Comparison of ENCODE assay signal across 12 cellular contexts in the genomic region with DNA sequence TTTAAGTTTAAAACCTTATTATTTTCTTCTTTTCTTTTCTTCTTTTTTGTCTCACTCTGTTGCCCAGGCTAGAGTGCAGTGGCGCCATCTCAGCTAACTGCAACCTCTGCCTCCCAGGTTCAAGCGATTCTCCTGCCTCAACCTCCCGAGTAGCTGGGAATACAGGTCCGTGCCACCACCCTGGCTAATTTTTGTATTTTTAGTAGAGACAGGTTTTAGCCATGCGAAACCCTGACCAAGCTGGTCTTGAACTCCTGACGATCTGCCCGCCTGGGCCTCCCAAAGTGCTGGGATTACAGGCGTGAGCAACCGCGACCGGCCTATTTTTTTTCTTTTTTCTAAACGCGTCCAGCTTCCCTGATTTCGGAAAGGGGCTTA. TPM values are rescaled to one million over a fixed set of nuclear protein-coding genes. Genes with fewer than 3 reads are reported as not detected.
A peak's percentile ranks its signal among the peaks of the same experiment; 100 is the strongest.
DNase-seq lines count a peak whose midpoint lies in the region; FAIRE-seq and TF ChIP-seq lines count a peak whose summit lies in the region.
"Not testable (repeated sequence)": the region's sequence is repeated elsewhere in the genome, so short reads cannot be mapped to it uniquely, and the experiment has no call there.
"Had no signal": no experiment of that assay in that cellular context is flagged by ENCODE, and none has a peak within 500 bp of the region (broad histone marks: within the 10 kb centered on the region; RNA-seq: fewer than 3 reads in every experiment).

No MANE protein-coding gene starts in this region.

- H4K8ac ChIP-seq in mesendoderm (ENCODE audit: low read depth, low read length); neuronal stem cell (ENCODE audit: low read depth, low read length): not testable (repeated sequence)

- H3K18ac ChIP-seq in mesendoderm (ENCODE audit: low read length); neuronal stem cell (ENCODE audit: low read length): not testable (repeated sequence)

- no CpG with 5 or more reads among the region's 14 CpGs for WGBS in mesendoderm (ENCODE audit: extremely low coverage, insufficient coverage, low lambda C conversion rate)
- WGBS in neuronal stem cell (ENCODE audit: extremely low coverage in 2 of 2, insufficient read length in 2 of 2, insufficient replicate concordance in 1 of 2), 2 donors, result no CpG with 5 or more reads among the region's 14 CpGs

- not testable (repeated sequence) for H3K4ac ChIP-seq in mesendoderm (ENCODE audit: low read depth, low read length); neuronal stem cell (ENCODE audit: low read length)

- H3K4me3 ChIP-seq in HUES6 (ENCODE audit: low read depth, low read length) (peak overlapping the region; percentile 65), left ventricle myocardium inferior (peak overlapping the region; percentile 17), iPS-18a (ENCODE audit: low read length) (peak overlapping the region; percentile 49)
- not testable (repeated sequence) for H3K4me3 ChIP-seq in astrocyte (ENCODE audit: insufficient read depth, low read depth, low read length); mesendoderm (ENCODE audit: low read length); neuronal stem cell (ENCODE audit: low read length in 2 of 2)

- H3K27ac ChIP-seq in HUES6 (ENCODE audit: low read depth, low read length); astrocyte (ENCODE audit: low read depth, low read length); left ventricle myocardium inferior (replicated peaks); iPS-18a (ENCODE audit: low read length); mesendoderm (ENCODE audit: low read depth, low read length); neuronal stem cell (replicated peaks; ENCODE audit: low read length): not testable (repeated sequence)

- not testable (repeated sequence) for H2BK120ac ChIP-seq in mesendoderm (ENCODE audit: low read depth, low read length); neuronal stem cell (ENCODE audit: low read depth, low read length)

- not testable (repeated sequence) for H2BK5ac ChIP-seq in mesendoderm (ENCODE audit: low read length); neuronal stem cell (ENCODE audit: low read length)

- not testable (repeated sequence) for H3K4me1 Mint-ChIP-seq in astrocyte (ENCODE audit: low read depth, unreplicated experiment)

- H2AFZ ChIP-seq in astrocyte (ENCODE audit: low read depth, low read length), result not testable (repeated sequence)
- H2AFZ ChIP-seq in neuronal stem cell (ENCODE audit: low read length), result peak overlapping the region; percentile 75

- FAIRE-seq in astrocyte (lab: Jason Lieb, UNC), result not testable (repeated sequence)

- H2BK12ac ChIP-seq in neuronal stem cell (ENCODE audit: low read length), result not testable (repeated sequence)

- TF ChIP-seq CTCF in astrocyte (IDR thresholded peaks at IDR 0.05; ENCODE audit: insufficient read depth, low read depth, low read length); left ventricle myocardium inferior (IDR thresholded peaks at IDR 0.05; ENCODE audit: borderline replicate concordance): not testable (repeated sequence)

- not testable (repeated sequence) for H3K79me1 ChIP-seq in mesendoderm (ENCODE audit: low read length); neuronal stem cell (ENCODE audit: low read depth, low read length)

- H3K14ac ChIP-seq in neuronal stem cell (ENCODE audit: low read length), result not testable (repeated sequence)

- not testable (repeated sequence) for DNase-seq in astrocyte (ENCODE audit: low read depth); left ventricle myocardium inferior; neuronal stem cell (ENCODE audit: low spot score)
- peak; percentile 10 for DNase-seq in mesendoderm

- not testable (repeated sequence) for H4K91ac ChIP-seq in neuronal stem cell (ENCODE audit: low read depth, low read length, poor library complexity)

- H3K27ac Mint-ChIP-seq in astrocyte (ENCODE audit: unreplicated experiment), result peak overlapping the region; percentile 2

- H3K9me3 Mint-ChIP-seq in astrocyte (ENCODE audit: unreplicated experiment), result not testable (repeated sequence)

- H2AK5ac ChIP-seq in mesendoderm (ENCODE audit: low read length); neuronal stem cell (ENCODE audit: low read depth, low read length): not testable (repeated sequence)

- H3K23ac ChIP-seq in mesendoderm (ENCODE audit: low read length); neuronal stem cell (ENCODE audit: low read depth, low read length, poor library complexity): not testable (repeated sequence)

- H4K5ac ChIP-seq in mesendoderm (ENCODE audit: low read length), result not testable (repeated sequence)

- H3K4me3 Mint-ChIP-seq in astrocyte (ENCODE audit: unreplicated experiment), result not testable (repeated sequence)

- intact Hi-C loops in left ventricle myocardium inferior (cut with micrococcal nuclease), result not testable (repeated sequence)

- not testable (repeated sequence) for H3K9me3 ChIP-seq in HUES6 (ENCODE audit: control insufficient read depth, insufficient read depth, low read depth, low read length); astrocyte (ENCODE audit: insufficient read depth, low read depth, low read length); left ventricle myocardium inferior (replicated peaks); iPS-18a (ENCODE audit: control insufficient read depth, low read depth, low read length); neuronal stem cell (replicated peaks in 1 of 2; ENCODE audit: control insufficient read depth in 2 of 2, insufficient read depth in 1 of 2, low read depth in 1 of 2, low read length in 2 of 2)

- not testable (repeated sequence) for H3K4me1 ChIP-seq in HUES6 (ENCODE audit: control insufficient read depth, insufficient read depth, low read length); astrocyte (ENCODE audit: insufficient read depth, low read length); iPS-18a (ENCODE audit: control insufficient read depth, low read depth, low read length); mesendoderm (ENCODE audit: control insufficient read depth, low read depth, low read length); neuronal stem cell (ENCODE audit: control insufficient read depth in 2 of 2, insufficient read depth in 1 of 2, low read depth in 1 of 2, low read length in 2 of 2)
- peaks cover 39% of the 10 kb centered on the region for H3K4me1 ChIP-seq in left ventricle myocardium inferior

- not testable (repeated sequence) for H2BK15ac ChIP-seq in mesendoderm (replicated peaks; ENCODE audit: low read depth); neuronal stem cell (ENCODE audit: low read length)

- H4K20me1 ChIP-seq in astrocyte (ENCODE audit: insufficient read depth, low read length), result not testable (repeated sequence)

- not testable (repeated sequence) for H3K9ac ChIP-seq in HUES6 (ENCODE audit: low read length); astrocyte (ENCODE audit: low read length); iPS-18a (ENCODE audit: low read length); mesendoderm (ENCODE audit: low read length); neuronal stem cell (ENCODE audit: low read depth, low read length, poor library complexity)

- H3K27me3 ChIP-seq in HUES6 (ENCODE audit: control insufficient read depth, insufficient read depth, low read length) (peaks cover 88% of the 10 kb centered on the region), astrocyte (ENCODE audit: insufficient read depth, low read length) (peaks cover 70% of the 10 kb centered on the region), left ventricle myocardium inferior (ENCODE audit: low read depth) (peaks cover 97% of the 10 kb centered on the region), iPS-18a (ENCODE audit: control insufficient read depth, insufficient read depth, low read length) (peaks cover 82% of the 10 kb centered on the region), mesendoderm (ENCODE audit: insufficient read depth, low read length, poor library complexity) (peaks cover 24% of the 10 kb centered on the region), neuronal stem cell (ENCODE audit: control insufficient read depth in 3 of 3, insufficient read depth in 3 of 3, low read depth in 1 of 3, low read length in 3 of 3) (peaks cover 36 to 88% (median 52%) of the 10 kb centered on the region in 3 experiments)

- not testable (repeated sequence) for H3K36me3 Mint-ChIP-seq in astrocyte (ENCODE audit: low read depth, unreplicated experiment)

- peaks cover 67% of the 10 kb centered on the region for H3K27me3 Mint-ChIP-seq in astrocyte (ENCODE audit: low read depth, unreplicated experiment)

- H3K79me2 ChIP-seq in astrocyte (ENCODE audit: insufficient read depth, low read length); mesendoderm (ENCODE audit: control insufficient read depth, insufficient read depth, low read length): not testable (repeated sequence)

- not testable (repeated sequence) for H3K56ac ChIP-seq in mesendoderm (ENCODE audit: low read length)

- not testable (repeated sequence) for H3K36me3 ChIP-seq in HUES6 (ENCODE audit: control insufficient read depth, insufficient read depth, low read length); astrocyte (ENCODE audit: insufficient read depth, low read length); left ventricle myocardium inferior; iPS-18a (ENCODE audit: control insufficient read depth, low read depth, low read length); mesendoderm (ENCODE audit: control insufficient read depth, insufficient read depth, low read length); neuronal stem cell (replicated peaks in 1 of 2; ENCODE audit: control insufficient read depth in 2 of 2, insufficient read depth in 2 of 2, low read length in 2 of 2)

- peak overlapping the region; percentile 52 for H3K4me2 ChIP-seq in astrocyte (ENCODE audit: low read length)
- H3K4me2 ChIP-seq in mesendoderm (ENCODE audit: low read length), result peak overlapping the region; percentile 77
- H3K4me2 ChIP-seq in neuronal stem cell (ENCODE audit: insufficient read depth, low read length, poor library complexity, severe bottlenecking), result not testable (repeated sequence)

RNA-seq across cellular contexts. Expression of gene GCM2, which starts 0.4 kb away (rescaled TPM):
- total RNA-seq in astrocyte (not detected in 2 replicates), left ventricle myocardium inferior (not detected)
- 0.06 TPM for polyA plus RNA-seq in mesendoderm (2013, experiment 1 of 2)
- polyA plus RNA-seq in mesendoderm (2013, experiment 2 of 2), result 0.06 TPM
- polyA plus RNA-seq in neuronal stem cell (2013, experiment 1 of 2), result not detected
- polyA plus RNA-seq in neuronal stem cell (2013, experiment 2 of 2), result not detected
- total RNA-seq: A673; CD4-positive, alpha-beta memory T cell; Daoy; NCI-H460; Right ventricle myocardium superior; SJSA1 had no signal
- polyA plus RNA-seq: CD4-positive, alpha-beta memory T cell had no signal

RNA-seq across cellular contexts. Expression of gene SYCP2L, which starts 4.6 kb away (rescaled TPM):
- total RNA-seq in astrocyte (3.4 and 6.4 TPM in 2 replicates), left ventricle myocardium inferior (0.33 TPM)
- 3.0 TPM for polyA plus RNA-seq in mesendoderm (2013, experiment 1 of 2)
- polyA plus RNA-seq in mesendoderm (2013, experiment 2 of 2), result 2.8 TPM
- polyA plus RNA-seq in neuronal stem cell (2013, experiment 1 of 2), result 7.7 TPM
- 7.9 TPM for polyA plus RNA-seq in neuronal stem cell (2013, experiment 2 of 2)
- total RNA-seq: CD4-positive, alpha-beta memory T cell had no signal
- polyA plus RNA-seq: CD4-positive, alpha-beta memory T cell had no signal

RNA-seq across cellular contexts. Expression of gene MAK, which starts 43.9 kb away (rescaled TPM):
- total RNA-seq in astrocyte (0.05 TPM in 1 of 2 replicates, not detected in the other), left ventricle myocardium inferior (0.14 TPM)
- polyA plus RNA-seq in mesendoderm (2013, experiment 1 of 2), result 0.11 TPM
- polyA plus RNA-seq in mesendoderm (2013, experiment 2 of 2), result 0.06 TPM
- polyA plus RNA-seq in neuronal stem cell (2013, experiment 1 of 2), result 1.9 TPM
- polyA plus RNA-seq in neuronal stem cell (2013, experiment 2 of 2), result 2.0 TPM
- total RNA-seq: CD4-positive, alpha-beta memory T cell; Daoy; Right ventricle myocardium superior; SJSA1 had no signal
